8 cellular contexts compared by ENCODE assay signal in the genomic region with DNA sequence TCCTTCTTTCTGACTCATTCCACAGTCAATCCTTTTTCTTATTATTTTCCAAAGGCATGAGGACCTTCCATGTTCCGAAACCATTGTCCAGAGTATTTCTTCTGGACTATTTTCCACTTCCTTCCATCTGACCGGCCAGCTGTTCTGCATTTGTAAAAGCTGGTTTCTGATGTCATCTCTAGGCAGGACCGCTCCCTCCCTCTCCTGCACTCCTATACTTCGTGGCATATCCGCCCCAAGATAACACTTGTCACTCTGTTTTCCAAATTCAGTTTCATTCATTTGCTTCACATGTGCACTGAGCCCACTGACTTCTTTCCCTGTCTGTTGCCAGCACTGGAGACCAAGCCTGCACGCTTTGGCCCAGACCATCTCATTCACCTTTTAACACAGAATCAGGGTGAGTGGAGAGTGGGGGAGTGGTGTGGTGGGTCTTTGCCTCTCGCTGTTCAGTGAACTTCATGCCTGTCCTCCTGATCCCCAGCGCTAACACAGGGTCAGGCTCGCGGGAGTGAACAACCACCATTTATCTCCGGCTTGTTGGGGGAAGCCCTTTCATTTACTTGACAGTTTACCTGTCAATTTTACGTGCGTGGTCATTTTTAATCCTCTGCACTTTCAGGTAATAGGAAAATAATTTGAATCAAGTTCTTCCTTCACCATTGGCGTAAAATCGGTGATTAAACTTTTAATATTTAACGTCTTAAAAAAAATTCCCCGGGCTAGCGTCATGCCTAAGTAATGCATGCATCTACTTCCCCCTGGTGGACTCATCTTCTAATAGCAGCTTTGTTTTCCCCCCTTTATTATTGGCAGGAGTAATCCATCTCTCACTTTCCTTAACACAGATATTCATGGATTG. TPM values are rescaled to one million over a fixed set of nuclear protein-coding genes. Genes with fewer than 3 reads are reported as not detected.
DNase-seq lines count a peak whose midpoint lies in the region; ATAC-seq and TF ChIP-seq lines count a peak whose summit lies in the region.

No MANE protein-coding gene starts in this region.

- TF ChIP-seq CTCF in AG09309 (IDR thresholded peaks at IDR 0.05; ENCODE audit: control insufficient read depth, insufficient read depth, low read depth, low read length, missing control alignments) (peak; percentile 69), GM10248 (IDR thresholded peaks at IDR 0.05; ENCODE audit: control extremely low read depth, extremely low read depth, low read depth, missing control alignments) (peak; percentile 61), fibroblast of villous mesenchyme (IDR thresholded peaks at IDR 0.05; ENCODE audit: insufficient read depth, low read depth, low read length) (peak; percentile 72), neural crest cell (conservative IDR thresholded peaks at IDR 0.05) (peak; percentile 90)

- no peaks in the 10 kb centered on the region for H3K27me3 Mint-ChIP-seq in neural crest cell (ENCODE audit: low read depth)

- no peaks in the 10 kb centered on the region for H3K9me3 Mint-ChIP-seq in neural crest cell

- H3K4me3 ChIP-seq in AG09309 (ENCODE audit: control insufficient read depth, low read depth, low read length) (peak overlapping the region; percentile 32), fibroblast of villous mesenchyme (ENCODE audit: low read depth, low read length) (peak overlapping the region; percentile 58)

- POLR2A ChIA-PET in GM10248 (lab: Yijun Ruan, JAX): no interaction called here

- no peaks in the 10 kb centered on the region for H3K36me3 Mint-ChIP-seq in neural crest cell (ENCODE audit: low read depth)

- ATAC-seq in HG02885 (IDR thresholded peaks at IDR 0.05; ENCODE audit: poor library complexity, unreplicated experiment): no peak

- H3K4me3 Mint-ChIP-seq in neural crest cell: no peak overlapping the region

- CTCF ChIA-PET in GM10248 (lab: Yijun Ruan, JAX): interaction anchor here (0.8 to 4.8 kb wide), 18 partner anchors 9 to 1001 kb away, joined by 3 to 28 read pairs (median 6); partner anchors contain the start of gene APPL2

- H3K27ac Mint-ChIP-seq in neural crest cell (ENCODE audit: unreplicated experiment): no peak overlapping the region

- DNase-seq in AG09309 (ENCODE audit: low read depth): peak; percentile 37
- peak; percentile 67 for DNase-seq in GM10248 (ENCODE audit: extremely low spot score)
- peak; percentile 46 for DNase-seq in NCI-H146 (lab: John Stamatoyannopoulos, UW)
- peak; percentile 11 for DNase-seq in T1000 (lab: John Stamatoyannopoulos, UW)
- DNase-seq in fibroblast of villous mesenchyme (ENCODE audit: low read depth): peak; percentile 74
- DNase-seq in neural crest cell (ENCODE audit: low read depth, low spot score): peak; percentile 14
- DNase-seq in stimulated activated CD4-positive, alpha-beta T cell treated with anti-CD3 and anti-CD28 coated beads, Interleukin-1b, Interleukin-23, amount 100 ng/mL, for 48 hours: no peak

- H3K4me1 Mint-ChIP-seq in neural crest cell: no peaks in the 10 kb centered on the region

RNA-seq across cellular contexts. Expression of gene C12orf75, which starts 52.5 kb away (rescaled TPM):
- total RNA-seq in fibroblast of villous mesenchyme (295 and 302 TPM in 2 replicates), neural crest cell (34.6 and 40.4 TPM in 2 replicates)
